ENCODE assay signal across 8 cellular contexts in the genomic region with DNA sequence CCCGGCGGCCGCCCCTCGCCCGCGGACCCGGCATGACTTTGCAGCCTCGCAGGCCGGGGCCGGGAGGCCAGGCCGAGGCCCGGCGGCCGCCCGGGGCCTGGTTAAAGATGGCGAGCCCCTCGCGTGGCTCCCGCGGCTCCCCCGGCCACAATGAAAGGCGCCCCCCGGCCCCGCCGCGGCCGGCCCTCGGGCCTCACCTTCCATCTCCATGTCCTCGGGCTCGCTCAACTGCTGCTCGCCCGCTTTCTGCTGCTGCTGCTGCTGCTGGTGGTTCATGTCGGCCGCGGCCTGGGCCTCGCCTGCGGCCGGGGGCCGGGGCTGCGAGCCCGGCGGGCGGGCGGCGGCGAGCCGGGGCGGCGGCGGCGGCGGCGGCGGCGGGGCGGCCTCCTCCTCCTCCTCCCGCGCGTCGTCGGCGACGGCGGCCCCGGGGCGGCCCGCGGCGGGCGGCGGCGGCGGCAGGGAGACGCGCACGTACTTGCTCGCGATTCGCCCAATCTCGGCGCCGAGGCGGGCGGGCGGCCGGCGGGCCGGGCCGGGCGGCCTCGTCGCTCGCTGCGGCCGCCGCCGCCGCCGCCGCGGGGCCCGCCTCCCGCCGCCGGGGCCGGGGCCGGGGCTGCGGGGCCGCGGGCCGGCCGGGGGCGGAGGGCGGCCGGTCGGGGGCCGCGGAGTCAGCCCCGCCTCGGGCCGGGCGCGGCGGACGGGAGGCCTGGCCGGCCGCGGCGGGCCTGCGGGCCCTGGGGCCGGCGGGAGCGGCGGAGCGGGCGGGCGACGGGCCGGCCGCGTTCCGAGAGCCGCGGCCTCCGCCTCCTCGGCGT. TPM values are rescaled to one million over a fixed set of nuclear protein-coding genes. Genes with fewer than 3 reads are reported as not detected.
DNase-seq lines count a peak whose midpoint lies in the region; ATAC-seq and TF ChIP-seq lines count a peak whose summit lies in the region.

No MANE protein-coding gene starts in this region.

- H3K27me3 Mint-ChIP-seq in CD8-positive, alpha-beta T cell (ENCODE audit: low read depth), result no peaks in the 10 kb centered on the region
- H3K27me3 Mint-ChIP-seq in T-helper 17 cell, result no peaks in the 10 kb centered on the region
- peaks cover 19% of the 10 kb centered on the region for H3K27me3 Mint-ChIP-seq in activated T-helper 1 cell treated with anti-CD3 and anti-CD28 coated beads, Interleukin-12 subunit alpha, Interleukin-12 subunit beta, Interleukin-2, Interleukin-4 antibody, amounts not matched to agents 30 ng/mL and 10 ng/mL and 1 ng/mL, durations not matched to agents 14 hours and 24 hours and 36 hours (ENCODE audit: insufficient read depth)

- peak overlapping the region; percentile 72 for H3K27ac ChIP-seq in CD8-positive, alpha-beta T cell (ENCODE audit: low read depth, low read length)
- no peak overlapping the region for H3K27ac ChIP-seq in fibroblast of lung (ENCODE audit: insufficient read depth, low read length)
- peak overlapping the region; percentile 87 for H3K27ac ChIP-seq in psoas muscle

- peaks cover 48% of the 10 kb centered on the region for H3K79me2 ChIP-seq in fibroblast of lung (ENCODE audit: control insufficient read depth, insufficient read depth, low read length)

- peak in 1 of 7 experiments; percentile 23 for DNase-seq in CD8-positive, alpha-beta T cell
- DNase-seq in HFF-Myc (ENCODE audit: extremely low read depth, low read depth) (no peak), T-helper 17 cell (peak in 2 of 3 donors; percentile 20 to 29), fibroblast of lung (ENCODE audit: low read depth in 2 of 2) (peak in 1 of 2 donors; percentile 22), psoas muscle (peak in 1 of 2 donors; percentile 30), NCI-H1930 (lab: John Stamatoyannopoulos, UW) (no peak), NCI-H345 (lab: John Stamatoyannopoulos, UW) (no peak)
- DNase-seq in activated T-helper 1 cell treated with anti-CD3 and anti-CD28 coated beads, Interleukin-12 subunit alpha, Interleukin-12 subunit beta, Interleukin-2, Interleukin-4 antibody, amounts not matched to agents 30 ng/mL and 10 ng/mL and 1 ng/mL, durations not matched to agents 14 hours and 24 hours and 36 hours (ENCODE audit: low spot score), result no peak

- peaks cover 3% of the 10 kb centered on the region for H4K20me1 ChIP-seq in fibroblast of lung (ENCODE audit: control insufficient read depth, extremely low read depth, insufficient read depth, low read length)

- TF ChIP-seq CTCF in CD8-positive, alpha-beta T cell (IDR thresholded peaks at IDR 0.05), result no peak
- no peak for TF ChIP-seq CTCF in HFF-Myc (IDR thresholded peaks at IDR 0.05; ENCODE audit: low read depth, low read length, missing control alignments)
- no peak for TF ChIP-seq CTCF in fibroblast of lung (conservative IDR thresholded peaks at IDR 0.05 in 1 of 2, IDR thresholded peaks at IDR 0.05 in 1 of 2; ENCODE audit: low read depth in 1 of 2, low read length in 2 of 2)
- TF ChIP-seq CTCF in psoas muscle (IDR thresholded peaks at IDR 0.05), result no peak

- H3K9me3 ChIP-seq in CD8-positive, alpha-beta T cell (ENCODE audit: low read length), result no peaks in the 10 kb centered on the region
- H3K9me3 ChIP-seq in T-helper 17 cell (ENCODE audit: control insufficient read depth, low read length, poor library complexity, severe bottlenecking), result no peaks in the 10 kb centered on the region
- H3K9me3 ChIP-seq in fibroblast of lung (ENCODE audit: control insufficient read depth, insufficient read depth, low read depth, low read length), result no peaks in the 10 kb centered on the region
- no peaks in the 10 kb centered on the region for H3K9me3 ChIP-seq in psoas muscle

- H3K4me2 ChIP-seq in fibroblast of lung (ENCODE audit: extremely low read depth, insufficient read depth, low read length), result peak overlapping the region; percentile 97

- ATAC-seq in CD8-positive, alpha-beta T cell, result no peak
- no peak for ATAC-seq in T-helper 17 cell
- ATAC-seq in psoas muscle, result no peak

- CTCF ChIA-PET in CD8-positive, alpha-beta T cell (lab: Charles Lee), result interaction anchor here (1.5 kb wide), 1 partner anchor 27 kb away, joined by 7 read pairs; no protein-coding TSS in a partner anchor

- peaks cover 45% of the 10 kb centered on the region for H3K4me1 Mint-ChIP-seq in CD8-positive, alpha-beta T cell (ENCODE audit: low read depth)
- H3K4me1 Mint-ChIP-seq in T-helper 17 cell, result peaks cover 36% of the 10 kb centered on the region
- H3K4me1 Mint-ChIP-seq in activated T-helper 1 cell treated with anti-CD3 and anti-CD28 coated beads, Interleukin-12 subunit alpha, Interleukin-12 subunit beta, Interleukin-2, Interleukin-4 antibody, amounts not matched to agents 30 ng/mL and 10 ng/mL and 1 ng/mL, durations not matched to agents 14 hours and 24 hours and 36 hours (ENCODE audit: low read depth), result peaks cover 48% of the 10 kb centered on the region

- intact Hi-C loops in CD8-positive, alpha-beta T cell (cut with DNase I, micrococcal nuclease), result loop anchor here (1.0 to 5.0 kb wide), 9 partner anchors 36 to 1779 kb away; a partner anchor contains a TSS
- intact Hi-C loops in psoas muscle (cut with DNase I), result loop anchor here in 1 of 2 donors (5.0 to 10.0 kb wide), 2 partner anchors 89 to 162 kb away; no protein-coding TSS in a partner anchor
- intact Hi-C loops in activated T-helper 1 cell treated with anti-CD3 and anti-CD28 coated beads, Interleukin-12 subunit alpha, Interleukin-12 subunit beta, Interleukin-2, Interleukin-4 antibody, amounts not matched to agents 30 ng/mL and 10 ng/mL and 1 ng/mL, durations not matched to agents 14 hours and 24 hours and 36 hours (cut with micrococcal nuclease), result loop anchor here (2.0 to 5.0 kb wide), 3 partner anchors 46 to 164 kb away; no protein-coding TSS in a partner anchor

- WGBS in psoas muscle, 3 donors, result 0 to 5% (median 1%) methylated on average over 19 to 145 of the region's 147 CpGs

- peak overlapping the region; percentile 71 for H3K4me3 ChIP-seq in CD8-positive, alpha-beta T cell (ENCODE audit: low read depth, low read length)
- H3K4me3 ChIP-seq in HFF-Myc (replicated peaks; ENCODE audit: low read depth, low read length) (peak overlapping the region; percentile 73), fibroblast of lung (replicated peaks in 1 of 4; ENCODE audit: control extremely low read depth in 1 of 4, insufficient read depth in 1 of 4, low read depth in 3 of 4, low read length in 4 of 4) (peak overlapping the region in 3 of 4 experiments; percentile 82 to 93 (median 92)), psoas muscle (peak overlapping the region; percentile 81)

- no peaks in the 10 kb centered on the region for H3K36me3 ChIP-seq in CD8-positive, alpha-beta T cell (ENCODE audit: insufficient read depth, low read length)
- no peaks in the 10 kb centered on the region for H3K36me3 ChIP-seq in fibroblast of lung (ENCODE audit: control insufficient read depth, insufficient read depth, low read length)
- H3K36me3 ChIP-seq in psoas muscle (ENCODE audit: insufficient read depth in 1 of 2, low read depth in 1 of 2), result no peaks in the 10 kb centered on the region

- H3K9me3 Mint-ChIP-seq in CD8-positive, alpha-beta T cell, result no peaks in the 10 kb centered on the region
- no peaks in the 10 kb centered on the region for H3K9me3 Mint-ChIP-seq in activated T-helper 1 cell treated with anti-CD3 and anti-CD28 coated beads, Interleukin-12 subunit alpha, Interleukin-12 subunit beta, Interleukin-2, Interleukin-4 antibody, amounts not matched to agents 30 ng/mL and 10 ng/mL and 1 ng/mL, durations not matched to agents 14 hours and 24 hours and 36 hours

- POLR2A ChIA-PET in CD8-positive, alpha-beta T cell (lab: Charles Lee), result interaction anchor here (1.0 to 1.4 kb wide), 3 partner anchors 15 to 128 kb away, joined by 5 to 11 read pairs (median 5); a partner anchor contains a TSS

- peak overlapping the region; percentile 69 for H3K9ac ChIP-seq in fibroblast of lung (ENCODE audit: insufficient read depth, low read length)

- H3K27me3 ChIP-seq in CD8-positive, alpha-beta T cell (ENCODE audit: insufficient read depth, low read length), result no peaks in the 10 kb centered on the region
- H3K27me3 ChIP-seq in fibroblast of lung (ENCODE audit: control insufficient read depth, insufficient read depth, low read length) (no peaks in the 10 kb centered on the region), psoas muscle (ENCODE audit: insufficient read depth in 3 of 3, low read length in 2 of 3) (no peaks in the 10 kb centered on the region)

- peaks cover 10% of the 10 kb centered on the region for H3K36me3 Mint-ChIP-seq in CD8-positive, alpha-beta T cell
- H3K36me3 Mint-ChIP-seq in T-helper 17 cell (ENCODE audit: low read depth), result no peaks in the 10 kb centered on the region
- peaks cover 9% of the 10 kb centered on the region for H3K36me3 Mint-ChIP-seq in activated T-helper 1 cell treated with anti-CD3 and anti-CD28 coated beads, Interleukin-12 subunit alpha, Interleukin-12 subunit beta, Interleukin-2, Interleukin-4 antibody, amounts not matched to agents 30 ng/mL and 10 ng/mL and 1 ng/mL, durations not matched to agents 14 hours and 24 hours and 36 hours (ENCODE audit: low read depth)

- no peak overlapping the region for H2AFZ ChIP-seq in fibroblast of lung (ENCODE audit: low read length)

- peaks cover 38% of the 10 kb centered on the region for H3K4me1 ChIP-seq in CD8-positive, alpha-beta T cell (ENCODE audit: insufficient read depth, low read length)
- H3K4me1 ChIP-seq in fibroblast of lung (ENCODE audit: control insufficient read depth, extremely low read depth, insufficient read depth, low read length), result peaks cover 25% of the 10 kb centered on the region
- peaks cover 41% of the 10 kb centered on the region for H3K4me1 ChIP-seq in psoas muscle

- H3K27ac Mint-ChIP-seq in CD8-positive, alpha-beta T cell, result no peak overlapping the region
- peak overlapping the region; percentile 96 for H3K27ac Mint-ChIP-seq in T-helper 17 cell
- no peak overlapping the region for H3K27ac Mint-ChIP-seq in activated T-helper 1 cell treated with anti-CD3 and anti-CD28 coated beads, Interleukin-12 subunit alpha, Interleukin-12 subunit beta, Interleukin-2, Interleukin-4 antibody, amounts not matched to agents 30 ng/mL and 10 ng/mL and 1 ng/mL, durations not matched to agents 14 hours and 24 hours and 36 hours

- H3K4me3 Mint-ChIP-seq in CD8-positive, alpha-beta T cell, result peak overlapping the region; percentile 96
- peak overlapping the region; percentile 97 for H3K4me3 Mint-ChIP-seq in T-helper 17 cell
- H3K4me3 Mint-ChIP-seq in activated T-helper 1 cell treated with anti-CD3 and anti-CD28 coated beads, Interleukin-12 subunit alpha, Interleukin-12 subunit beta, Interleukin-2, Interleukin-4 antibody, amounts not matched to agents 30 ng/mL and 10 ng/mL and 1 ng/mL, durations not matched to agents 14 hours and 24 hours and 36 hours, result no peak overlapping the region

RNA-seq across cellular contexts. Expression of a gene that starts 0.5 kb away (rescaled TPM):
- 100 to 1,000 TPM; 301 to 317 TPM for total RNA-seq in CD8-positive, alpha-beta T cell
- total RNA-seq in T-helper 17 cell, result 100 to 1,000 TPM; 259 to 282 TPM
- 48.7 and 49.3 TPM in 2 replicates for total RNA-seq in fibroblast of lung
- 22.5 and 27.5 TPM in 2 replicates for polyA plus RNA-seq in fibroblast of lung
- polyA plus RNA-seq in fibroblast of lung (2012), result 45.6 and 55.4 TPM in 2 replicates
- polyA minus RNA-seq in fibroblast of lung (ENCODE audit: low replicate concordance), result 222 and 386 TPM in 2 replicates
- 100 to 1,000 TPM in 3 of 4 donors, 10 to 100 TPM in 1; 87.5 to 135 (median 120) TPM for total RNA-seq in psoas muscle
- polyA plus RNA-seq in psoas muscle, result 100 to 1,000 TPM in 1 of 3 donors, 10 to 100 TPM in 2; 41.6 to 108 (median 47.1) TPM
- 184 and 188 TPM in 2 replicates for total RNA-seq in activated T-helper 1 cell treated with anti-CD3 and anti-CD28 coated beads, Interleukin-12 subunit alpha, Interleukin-12 subunit beta, Interleukin-2, Interleukin-4 antibody, amounts not matched to agents 30 ng/mL and 10 ng/mL and 1 ng/mL, durations not matched to agents 14 hours and 24 hours and 36 hours

Comparison
In these comparisons a context has a peak if more than half of its experiments do, and no peak if none do; other contexts are left out.
1. DNase-seq: peak in T-helper 17 cell (2 of 3); none in HFF-Myc (single experiment), NCI-H1930 (0 of 2), NCI-H345 (single experiment) and activated T-helper 1 cell treated with anti-CD3 and anti-CD28 coated beads, Interleukin-12 subunit alpha, Interleukin-12 subunit beta, Interleukin-2, Interleukin-4 antibody, amounts not matched to agents 30 ng/mL and 10 ng/mL and 1 ng/mL, durations not matched to agents 14 hours and 24 hours and 36 hours (single experiment).
2. Peak in every context shown above with its lines, with median percentiles within 50 percentile points of each other: H3K4me3 ChIP-seq.